In genomic region chr18:54712758-54713157, GRCh38 we compare ENCODE assay signal across 21 cellular contexts.
DNase-seq lines count a peak whose midpoint lies in the region; ATAC-seq and TF ChIP-seq lines count a peak whose summit lies in the region.
"Had no signal": no experiment of that assay in that cellular context is flagged by ENCODE, and none has a peak within 500 bp of the region (broad histone marks: within the 10 kb centered on the region; RNA-seq: fewer than 3 reads in every experiment).

No MANE protein-coding gene starts in this region.

- no peak overlapping the region; the same call in 1 of the 2 replicates for H4K5ac ChIP-seq in IMR-90 (ENCODE audit: low read depth, low read length)

- no peak for TF ChIP-seq EP300 in sigmoid colon (IDR thresholded peaks at IDR 0.05)

- H2BK5ac ChIP-seq in IMR-90 (ENCODE audit: low read depth, low read length, poor library complexity, severe bottlenecking) = no peak overlapping the region

- no peak for TF ChIP-seq POLR2A in IMR-90 (IDR thresholded peaks at IDR 0.05; ENCODE audit: low read depth, low read length)
- no peak for TF ChIP-seq POLR2A in sigmoid colon (IDR thresholded peaks at IDR 0.05)

- no peak for TF ChIP-seq RAD21 in IMR-90 (IDR thresholded peaks at IDR 0.05; ENCODE audit: low read length)

- no TSS peak for BruUV-seq in IMR-90 (replicated peaks; lab: Mats Ljungman, UMichigan)

- peak overlapping the region; percentile 45; the same call in 1 of the 2 replicates for H2AK5ac ChIP-seq in IMR-90 (ENCODE audit: low read depth, low read length)

- peak overlapping the region; percentile 8; the same call in 1 of the 2 replicates for H4K91ac ChIP-seq in IMR-90 (ENCODE audit: insufficient read depth, low read depth, low read length)

- CTCF ChIA-PET in IMR-90 (lab: Yijun Ruan, JAX) = no interaction called here

- H3K4me1 ChIP-seq in ACC112 (ENCODE audit: control insufficient read depth, insufficient read depth, low read length, unreplicated experiment) (peaks cover 25% of the 10 kb centered on the region), IMR-90 (ENCODE audit: control insufficient read depth, insufficient read depth, low read length) (peaks cover 11% of the 10 kb centered on the region), sigmoid colon (no peaks in the 10 kb centered on the region)

- intact Hi-C loops in IMR-90 (cut with micrococcal nuclease) = no loop called here
- intact Hi-C loops in left colon (cut with DNase I, micrococcal nuclease) = no loop called here
- intact Hi-C loops in sigmoid colon (cut with DNase I) = no loop called here

- H3K4me3 ChIP-seq in ACC112 (ENCODE audit: low read depth, low read length) (no peak overlapping the region; the same call in 1 of the 2 replicates), IMR-90 (ENCODE audit: insufficient read depth, low read depth, low read length) (no peak overlapping the region), brain microvascular endothelial cell (ENCODE audit: low read depth, low read length) (no peak overlapping the region), MG63 (no peak overlapping the region), sigmoid colon (no peak overlapping the region)
- H3K4me3 ChIP-seq: ovary, SK-N-MC, spleen had no signal

- peak overlapping the region; percentile 22; the same call in 1 of the 2 replicates for H3K4ac ChIP-seq in IMR-90 (ENCODE audit: low read depth, low read length)

- H3K56ac ChIP-seq in IMR-90 (ENCODE audit: extremely low read depth, insufficient read depth, low read length) = no peak overlapping the region

- no peaks in the 10 kb centered on the region for H3K79me2 ChIP-seq in ACC112 (ENCODE audit: control insufficient read depth, insufficient read depth, low read length, unreplicated experiment)

- H3K9me3 ChIP-seq in IMR-90 (ENCODE audit: control insufficient read depth, insufficient read depth, low read length) = no peaks in the 10 kb centered on the region
- H3K9me3 ChIP-seq in MG63 = no peaks in the 10 kb centered on the region
- H3K9me3 ChIP-seq in sigmoid colon = no peaks in the 10 kb centered on the region
- H3K9me3 ChIP-seq: ovary had no signal

- dilution Hi-C loops in IMR-90 (cut with HindIII; ENCODE audit: low sequenced_read_pairs, unreplicated experiment) = no loop called here

- POLR2A ChIA-PET in IMR-90 (lab: Charles Lee; ENCODE audit: unreplicated experiment) = no interaction called here

- H3K4me2 ChIP-seq in IMR-90 (ENCODE audit: low read depth, low read length) = no peak overlapping the region

- H3K27ac ChIP-seq in ACC112 (ENCODE audit: low read depth, low read length) (peak overlapping the region; percentile 91), IMR-90 (ENCODE audit: insufficient read depth, low read length) (peak overlapping the region; percentile 1; the same call in 1 of the 2 replicates), brain microvascular endothelial cell (peak overlapping the region; percentile 82), sigmoid colon (no peak overlapping the region)
- H3K27ac ChIP-seq: ovary, SK-N-MC, spleen had no signal

- H3K36me3 ChIP-seq in ACC112 (ENCODE audit: insufficient read depth, low read length) (no peaks in the 10 kb centered on the region), IMR-90 (ENCODE audit: control insufficient read depth, insufficient read depth, low read length) (no peaks in the 10 kb centered on the region), brain microvascular endothelial cell (replicated peaks) (no peaks in the 10 kb centered on the region), MG63 (no peaks in the 10 kb centered on the region), sigmoid colon (no peaks in the 10 kb centered on the region)
- H3K36me3 ChIP-seq: ovary, spleen had no signal

- no peak for DNase-seq in IMR-90
- no peak for DNase-seq in brain microvascular endothelial cell
- peak; percentile 34 to 50 for DNase-seq in left colon
- no peak for DNase-seq in MG63
- no peak for DNase-seq in sigmoid colon
- no peak for DNase-seq in NCI-H82 (lab: John Stamatoyannopoulos, UW)
- DNase-seq: Calu3; dermis blood vessel endothelial cell; DND-41; midbrain; naive thymus-derived CD8-positive, alpha-beta T cell; NCI-H1417; NCI-H2081; NCI-H2227 treated with DMSO at 0.1 percent for 48 hours; NCI-H69; ovary; spleen; trophoblast cell had no signal

- TF ChIP-seq CTCF in IMR-90 (conservative IDR thresholded peaks at IDR 0.05; ENCODE audit: low read depth, low read length) = no peak
- no peak for TF ChIP-seq CTCF in brain microvascular endothelial cell (IDR thresholded peaks at IDR 0.05; ENCODE audit: low read depth, low read length, missing control alignments)
- TF ChIP-seq CTCF in sigmoid colon (IDR thresholded peaks at IDR 0.05) = no peak

- H3K18ac ChIP-seq in IMR-90 (ENCODE audit: low read depth, low read length) = peak overlapping the region; percentile 61

- H3K14ac ChIP-seq in IMR-90 (replicated peaks; ENCODE audit: low read depth, low read length) = peak overlapping the region; percentile 5; the same call in 1 of the 2 replicates

- 0 out of 4 replicates have a peak overlapping the region, but pooled peaks of 1 of the 2 experiments have one; percentile 4 for H4K8ac ChIP-seq in IMR-90 (ENCODE audit: low read depth in 2 of 2, low read length in 2 of 2)

- WGBS in IMR-90 (ENCODE audit: extremely low coverage in 2 of 2, insufficient read length in 1 of 2), 2 experiments = 90% methylated on average over 4 of the region's 8 CpGs; no CpG with 5 or more reads in 1 of the 2 experiments
- 28 to 67% methylated on average over 8 of the region's 8 CpGs for whole genome bisulfite sequencing in sigmoid colon, 2 donors

- H3K9me1 ChIP-seq in IMR-90 (ENCODE audit: insufficient read depth, low read length) = peaks cover 9% of the 10 kb centered on the region; the same call in 1 of the 2 replicates

- H4K20me1 ChIP-seq in IMR-90 (ENCODE audit: insufficient read depth, low read length) = no peaks in the 10 kb centered on the region

- no peak overlapping the region for H3K23ac ChIP-seq in IMR-90 (ENCODE audit: low read depth, low read length)

- no peak overlapping the region for H2BK15ac ChIP-seq in IMR-90 (ENCODE audit: low read depth, low read length)

- H2AFZ ChIP-seq in ACC112 (ENCODE audit: low read length, unreplicated experiment) (peak overlapping the region; percentile 5), IMR-90 (replicated peaks; ENCODE audit: low read length, poor library complexity) (no peak overlapping the region)

- in situ Hi-C loops in IMR-90 (cut with MboI; ENCODE audit: low sequenced_read_pairs) = no loop called here
- in situ Hi-C loops in brain microvascular endothelial cell (cut with HindIII; ENCODE audit: low pct_ligation_motif_present, low sequenced_read_pairs) = no loop called here

- no peaks in the 10 kb centered on the region for H3K27me3 ChIP-seq in ACC112 (ENCODE audit: insufficient read depth, low read length)
- no peaks in the 10 kb centered on the region for H3K27me3 ChIP-seq in IMR-90 (ENCODE audit: control insufficient read depth, insufficient read depth, low read length)
- H3K27me3 ChIP-seq in brain microvascular endothelial cell (replicated peaks) = no peaks in the 10 kb centered on the region
- H3K27me3 ChIP-seq in MG63 = no peaks in the 10 kb centered on the region
- no peaks in the 10 kb centered on the region for H3K27me3 ChIP-seq in sigmoid colon
- H3K27me3 ChIP-seq: ovary had no signal

- H2AK9ac ChIP-seq in IMR-90 (replicated peaks; ENCODE audit: low read depth, low read length, poor library complexity) = no peak overlapping the region

- no peak overlapping the region for H3K9ac ChIP-seq in IMR-90 (ENCODE audit: low read depth, low read length)

- no peak for ATAC-seq in IMR-90 (ENCODE audit: low read depth)
- ATAC-seq in left colon = peak; percentile 61
- ATAC-seq: left lobe of liver; naive thymus-derived CD8-positive, alpha-beta T cell had no signal

- H2BK120ac ChIP-seq in IMR-90 (ENCODE audit: low read depth, low read length) = peak overlapping the region; percentile 53

- H2BK20ac ChIP-seq in IMR-90 (ENCODE audit: low read depth, low read length) = no peak overlapping the region

- H3K79me1 ChIP-seq in IMR-90 (ENCODE audit: low read depth in 1 of 2, low read length in 2 of 2) = no peaks in the 10 kb centered on the region

TF ChIP-seq in IMR-90, 13 proteins besides CTCF, POLR2A, EP300 and RAD21:
- no peak for TF ChIP-seq MXI1 (IDR thresholded peaks at IDR 0.05; ENCODE audit: borderline replicate concordance, low read depth, low read length)
- no peak for TF ChIP-seq CEBPB (IDR thresholded peaks at IDR 0.05; ENCODE audit: low read depth, low read length)
- TF ChIP-seq USF2 (IDR thresholded peaks at IDR 0.05; ENCODE audit: low read depth, low read length) = no peak
- TF ChIP-seq BHLHE40 (IDR thresholded peaks at IDR 0.05; ENCODE audit: low read depth, low read length) = no peak
- no peak for TF ChIP-seq RCOR1 (IDR thresholded peaks at IDR 0.05; ENCODE audit: insufficient replicate concordance, low read length)
- no peak for TF ChIP-seq ELK1 (IDR thresholded peaks at IDR 0.05; ENCODE audit: borderline replicate concordance, low read depth, low read length)
- no peak for TF ChIP-seq NFE2L2 (IDR thresholded peaks at IDR 0.05; ENCODE audit: low read depth, low read length)
- no peak for TF ChIP-seq MAZ (IDR thresholded peaks at IDR 0.05; ENCODE audit: borderline replicate concordance, low read depth, low read length)
- TF ChIP-seq SMC3 (IDR thresholded peaks at IDR 0.05; ENCODE audit: low read depth, low read length) = no peak
- TF ChIP-seq MAFK (IDR thresholded peaks at IDR 0.05; ENCODE audit: low read depth, low read length) = no peak
- TF ChIP-seq FOS (IDR thresholded peaks at IDR 0.05; ENCODE audit: low read depth, low read length) = no peak
TF ChIP-seq in IMR-90: peak in this region for 0.

Comparison
In these comparisons a context has a peak if more than half of its experiments do, and no peak if none do; other contexts are left out.
1. H3K27ac ChIP-seq: peak in ACC112 (single experiment), IMR-90 (single experiment) and brain microvascular endothelial cell (single experiment); none in sigmoid colon (0 of 4).
2. DNase-seq: peak in left colon (2 of 2); none in IMR-90 (single experiment), brain microvascular endothelial cell (single experiment), MG63 (single experiment), sigmoid colon (single experiment) and NCI-H82 (single experiment).